8 cellular contexts compared by ENCODE assay signal in the genomic region with DNA sequence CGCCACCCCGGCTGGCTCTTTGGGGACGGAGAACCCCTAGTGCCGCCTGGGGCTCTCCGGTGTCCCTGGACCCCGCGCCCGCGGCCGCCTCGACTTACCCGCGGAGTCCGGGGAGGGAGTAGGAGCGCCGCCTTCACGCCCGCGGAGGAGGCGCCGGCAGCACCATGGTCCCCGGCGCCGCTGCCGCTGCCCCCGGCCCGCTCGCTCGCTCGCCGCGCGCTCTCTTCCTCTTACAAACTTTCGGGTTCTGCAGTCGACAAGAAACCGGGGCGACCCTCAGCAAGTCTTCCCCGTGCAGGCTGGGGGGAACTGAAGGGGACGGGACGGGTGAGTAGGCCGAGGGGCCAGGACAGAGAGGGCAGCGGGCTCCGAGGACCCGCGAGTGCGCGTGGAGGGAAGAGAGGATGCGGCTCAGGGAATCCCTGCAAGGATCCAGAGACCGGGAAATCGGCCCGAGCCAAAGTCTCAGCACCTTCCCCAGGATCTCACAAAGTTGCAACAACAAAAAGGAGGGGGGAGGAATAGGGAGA. TPM values are rescaled to one million over a fixed set of nuclear protein-coding genes. Genes with fewer than 3 reads are reported as not detected.
A peak's percentile ranks its signal among the peaks of the same experiment; 100 is the strongest.
DNase-seq lines count a peak whose midpoint lies in the region; ATAC-seq and TF ChIP-seq lines count a peak whose summit lies in the region.

No MANE protein-coding gene starts in this region.

- H4K20me1 ChIP-seq in neural cell (ENCODE audit: insufficient read depth), result no peaks in the 10 kb centered on the region

- H2AFZ ChIP-seq in neural cell (ENCODE audit: low read depth, low read length), result no peak overlapping the region

- peaks cover 45% of the 10 kb centered on the region for H3K4me1 Mint-ChIP-seq in activated T-helper 1 cell treated with anti-CD3 and anti-CD28 coated beads, Interleukin-12 subunit alpha, Interleukin-12 subunit beta, Interleukin-2, Interleukin-4 antibody, amounts not matched to agents 30 ng/mL and 10 ng/mL and 1 ng/mL, durations not matched to agents 14 hours and 24 hours and 36 hours (ENCODE audit: low read depth)
- peaks cover 54% of the 10 kb centered on the region for H3K4me1 Mint-ChIP-seq in type B pancreatic cell (ENCODE audit: unreplicated experiment)

- H3K4me3 ChIP-seq in LNCaP clone FGC (ENCODE audit: low read depth, low read length) (peak overlapping the region; percentile 86), fibroblast of villous mesenchyme (ENCODE audit: low read depth, low read length) (peak overlapping the region; percentile 77), neural cell (ENCODE audit: low read length) (peak overlapping the region; percentile 84)

- intact Hi-C loops in activated T-helper 1 cell treated with anti-CD3 and anti-CD28 coated beads, Interleukin-12 subunit alpha, Interleukin-12 subunit beta, Interleukin-2, Interleukin-4 antibody, amounts not matched to agents 30 ng/mL and 10 ng/mL and 1 ng/mL, durations not matched to agents 14 hours and 24 hours and 36 hours (cut with micrococcal nuclease), result loop anchor here (5.0 kb wide), 2 partner anchors 129 to 394 kb away; no protein-coding TSS in a partner anchor

- H3K27ac Mint-ChIP-seq in activated T-helper 1 cell treated with anti-CD3 and anti-CD28 coated beads, Interleukin-12 subunit alpha, Interleukin-12 subunit beta, Interleukin-2, Interleukin-4 antibody, amounts not matched to agents 30 ng/mL and 10 ng/mL and 1 ng/mL, durations not matched to agents 14 hours and 24 hours and 36 hours, result peak overlapping the region; percentile 90
- H3K27ac Mint-ChIP-seq in type B pancreatic cell, result peak overlapping the region; percentile 93

- no peaks in the 10 kb centered on the region for H3K9me3 ChIP-seq in neural cell (ENCODE audit: low read length)

- TF ChIP-seq RAD21 in neural cell (conservative IDR thresholded peaks at IDR 0.05), result peak; percentile 40

- H3K27me3 Mint-ChIP-seq in activated T-helper 1 cell treated with anti-CD3 and anti-CD28 coated beads, Interleukin-12 subunit alpha, Interleukin-12 subunit beta, Interleukin-2, Interleukin-4 antibody, amounts not matched to agents 30 ng/mL and 10 ng/mL and 1 ng/mL, durations not matched to agents 14 hours and 24 hours and 36 hours (ENCODE audit: insufficient read depth), result peaks cover 36% of the 10 kb centered on the region
- H3K27me3 Mint-ChIP-seq in type B pancreatic cell, result peaks cover 3% of the 10 kb centered on the region

- H3K79me2 ChIP-seq in neural cell (replicated peaks; ENCODE audit: insufficient read depth, low read length), result peaks cover 5% of the 10 kb centered on the region

- no peaks in the 10 kb centered on the region for H3K9me2 ChIP-seq in neural cell (ENCODE audit: insufficient read depth, low read length)

- peak overlapping the region; percentile 82 for H3K4me2 ChIP-seq in neural cell (ENCODE audit: low read length)

- H3K4me3 Mint-ChIP-seq in activated T-helper 1 cell treated with anti-CD3 and anti-CD28 coated beads, Interleukin-12 subunit alpha, Interleukin-12 subunit beta, Interleukin-2, Interleukin-4 antibody, amounts not matched to agents 30 ng/mL and 10 ng/mL and 1 ng/mL, durations not matched to agents 14 hours and 24 hours and 36 hours, result peak overlapping the region; percentile 89
- H3K4me3 Mint-ChIP-seq in type B pancreatic cell, result peak overlapping the region; percentile 89

- H3K27me3 ChIP-seq in neural cell (ENCODE audit: insufficient read depth, low read depth, low read length), result peaks cover 26% of the 10 kb centered on the region

- ATAC-seq in GM21529 (IDR thresholded peaks at IDR 0.05; ENCODE audit: unreplicated experiment), result no peak
- no peak for ATAC-seq in HG02571 (IDR thresholded peaks at IDR 0.05; ENCODE audit: unreplicated experiment)

- H3K36me3 ChIP-seq in neural cell (ENCODE audit: insufficient read depth, low read length), result no peaks in the 10 kb centered on the region

- no peak for TF ChIP-seq CTCF in LNCaP clone FGC (IDR thresholded peaks at IDR 0.05; ENCODE audit: control insufficient read depth, extremely low read depth, insufficient read depth)
- TF ChIP-seq CTCF in fibroblast of villous mesenchyme (IDR thresholded peaks at IDR 0.05; ENCODE audit: insufficient read depth, low read depth, low read length), result peak; percentile 1
- TF ChIP-seq CTCF in neural cell (IDR thresholded peaks at IDR 0.05; ENCODE audit: poor library complexity, severe bottlenecking), result no peak
- TF ChIP-seq CTCF in type B pancreatic cell (conservative IDR thresholded peaks at IDR 0.05), result no peak

- H3F3A ChIP-seq in neural cell (ENCODE audit: insufficient read depth, low read length, poor library complexity, severe bottlenecking), result peaks cover 9% of the 10 kb centered on the region

- no peaks in the 10 kb centered on the region for H3K36me3 Mint-ChIP-seq in activated T-helper 1 cell treated with anti-CD3 and anti-CD28 coated beads, Interleukin-12 subunit alpha, Interleukin-12 subunit beta, Interleukin-2, Interleukin-4 antibody, amounts not matched to agents 30 ng/mL and 10 ng/mL and 1 ng/mL, durations not matched to agents 14 hours and 24 hours and 36 hours (ENCODE audit: low read depth)
- peaks cover 3% of the 10 kb centered on the region for H3K36me3 Mint-ChIP-seq in type B pancreatic cell

- no peaks in the 10 kb centered on the region for H3K9me3 Mint-ChIP-seq in activated T-helper 1 cell treated with anti-CD3 and anti-CD28 coated beads, Interleukin-12 subunit alpha, Interleukin-12 subunit beta, Interleukin-2, Interleukin-4 antibody, amounts not matched to agents 30 ng/mL and 10 ng/mL and 1 ng/mL, durations not matched to agents 14 hours and 24 hours and 36 hours
- no peaks in the 10 kb centered on the region for H3K9me3 Mint-ChIP-seq in type B pancreatic cell

- no peak for TF ChIP-seq EP300 in neural cell (conservative IDR thresholded peaks at IDR 0.05; ENCODE audit: poor library complexity, severe bottlenecking)

- no peak overlapping the region for H3K27ac ChIP-seq in neural cell (ENCODE audit: low read length)

- peak; percentile 46 for DNase-seq in Ammon's horn (ENCODE audit: low spot score)
- no peak for DNase-seq in LNCaP clone FGC (ENCODE audit: low read depth)
- no peak for DNase-seq in activated T-helper 1 cell treated with anti-CD3 and anti-CD28 coated beads, Interleukin-12 subunit alpha, Interleukin-12 subunit beta, Interleukin-2, Interleukin-4 antibody, amounts not matched to agents 30 ng/mL and 10 ng/mL and 1 ng/mL, durations not matched to agents 14 hours and 24 hours and 36 hours (ENCODE audit: low spot score)
- DNase-seq in fibroblast of villous mesenchyme (ENCODE audit: low read depth), result no peak
- DNase-seq in type B pancreatic cell (ENCODE audit: extremely low spot score, unreplicated experiment), result peak; percentile 72

- peak overlapping the region; percentile 66 for H3K9ac ChIP-seq in neural cell (ENCODE audit: low read length)

TF ChIP-seq in neural cell, 6 proteins besides CTCF, POLR2A, EP300 and RAD21:
- TF ChIP-seq SMC3 (conservative IDR thresholded peaks at IDR 0.05; ENCODE audit: poor library complexity) (peak; percentile 22), TAF1 (IDR thresholded peaks at IDR 0.05; ENCODE audit: low read depth) (no peak)

RNA-seq across cellular contexts. Expression of gene FOXP1, which starts 2.0 kb away (rescaled TPM):
- total RNA-seq in activated T-helper 1 cell treated with anti-CD3 and anti-CD28 coated beads, Interleukin-12 subunit alpha, Interleukin-12 subunit beta, Interleukin-2, Interleukin-4 antibody, amounts not matched to agents 30 ng/mL and 10 ng/mL and 1 ng/mL, durations not matched to agents 14 hours and 24 hours and 36 hours, result 94.8 and 97.6 TPM in 2 replicates
- 55.7 and 97.3 TPM in 2 replicates for total RNA-seq in fibroblast of villous mesenchyme
- polyA plus RNA-seq in neural cell, result 5.6 and 6.1 TPM in 2 replicates
- 53.6 and 55.8 TPM in 2 replicates for polyA minus RNA-seq in neural cell
- 113 and 127 TPM in 2 replicates for total RNA-seq in type B pancreatic cell (ENCODE audit: low replicate concordance)

Comparison
In these comparisons a context has a peak if more than half of its experiments do, and no peak if none do; other contexts are left out.
1. DNase-seq: peak in Ammon's horn (single experiment) and type B pancreatic cell (single experiment); none in LNCaP clone FGC (single experiment), activated T-helper 1 cell treated with anti-CD3 and anti-CD28 coated beads, Interleukin-12 subunit alpha, Interleukin-12 subunit beta, Interleukin-2, Interleukin-4 antibody, amounts not matched to agents 30 ng/mL and 10 ng/mL and 1 ng/mL, durations not matched to agents 14 hours and 24 hours and 36 hours (single experiment) and fibroblast of villous mesenchyme (single experiment).
2. Peak in every context shown above with its lines, with median percentiles within 50 percentile points of each other: H3K4me3 ChIP-seq.